Comparison of ENCODE assay signal across 14 cellular contexts in the genomic region with DNA sequence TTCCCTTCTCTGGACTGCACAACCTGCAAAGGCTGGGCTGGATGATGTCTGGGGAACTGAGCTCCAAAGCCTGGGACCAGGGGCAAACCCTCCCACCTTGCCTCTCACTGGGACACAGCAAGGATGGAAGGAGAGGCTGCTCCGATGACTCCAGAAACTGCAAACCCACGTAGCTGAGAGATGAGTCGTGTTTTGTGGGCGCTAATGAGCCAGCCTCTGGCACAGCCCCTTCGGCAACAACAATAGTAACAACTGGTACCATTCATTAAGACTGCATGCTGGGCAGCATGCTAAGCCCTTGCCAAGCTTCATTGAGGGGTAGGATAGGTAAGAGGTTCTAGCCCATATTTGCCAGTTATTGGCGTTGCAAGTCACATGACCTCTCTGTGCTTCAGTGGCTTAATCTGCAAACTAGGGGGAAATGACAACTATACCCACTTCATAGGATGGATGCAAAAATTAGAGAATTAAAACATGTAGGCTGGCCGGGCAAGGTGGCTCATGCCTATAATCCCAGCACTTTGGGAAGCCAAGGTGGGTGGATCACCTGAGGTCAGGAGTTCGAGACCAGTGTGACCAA.
DNase-seq lines count a peak whose midpoint lies in the region; ATAC-seq and TF ChIP-seq lines count a peak whose summit lies in the region.
"Had no signal": no experiment of that assay in that cellular context is flagged by ENCODE, and none has a peak within 500 bp of the region (broad histone marks: within the 10 kb centered on the region; RNA-seq: fewer than 3 reads in every experiment).

No MANE protein-coding gene starts in this region.

- H3K79me2 ChIP-seq in osteoblast (ENCODE audit: insufficient read depth, low read length): no peaks in the 10 kb centered on the region

- ATAC-seq in activated CD8-positive, alpha-beta memory T cell treated with anti-CD3 and anti-CD28 coated beads, Interleukin-2, amount 10 ng/mL, durations not matched to agents 7 days and 5 days: no peak
- ATAC-seq in GM21786 (IDR thresholded peaks at IDR 0.05; ENCODE audit: unreplicated experiment) (no peak), HG02938 (IDR thresholded peaks at IDR 0.05; ENCODE audit: unreplicated experiment) (no peak)

- no peaks in the 10 kb centered on the region for H3K9me3 Mint-ChIP-seq in activated CD8-positive, alpha-beta memory T cell treated with anti-CD3 and anti-CD28 coated beads, Interleukin-2, amount 10 ng/mL, durations not matched to agents 7 days and 5 days (ENCODE audit: low read depth)
- H3K9me3 Mint-ChIP-seq: endodermal cell, immature natural killer cell, nephron progenitor cell had no signal

- intact Hi-C loops in dorsolateral prefrontal cortex (cut with DNase I) (no loop called here), esophagus muscularis mucosa (cut with DNase I) (no loop called here)

- H3K27me3 ChIP-seq in dorsolateral prefrontal cortex: no peaks in the 10 kb centered on the region
- no peaks in the 10 kb centered on the region for H3K27me3 ChIP-seq in osteoblast (ENCODE audit: insufficient read depth, low read length)
- no peaks in the 10 kb centered on the region for H3K27me3 ChIP-seq in esophagus muscularis mucosa
- H3K27me3 ChIP-seq: stomach had no signal

- peaks cover 10% of the 10 kb centered on the region for H3K4me1 ChIP-seq in osteoblast (ENCODE audit: insufficient read depth, low read length)
- peaks cover 0 to 8% (median 3%) of the 10 kb centered on the region in 4 donors for H3K4me1 ChIP-seq in esophagus muscularis mucosa

- peak overlapping the region; percentile 39 for H3K4me2 ChIP-seq in osteoblast (ENCODE audit: insufficient read depth, low read length)

- H3K4me1 Mint-ChIP-seq in activated CD8-positive, alpha-beta memory T cell treated with anti-CD3 and anti-CD28 coated beads, Interleukin-2, amount 10 ng/mL, durations not matched to agents 7 days and 5 days: peaks cover 2% of the 10 kb centered on the region
- H3K4me1 Mint-ChIP-seq: endodermal cell, immature natural killer cell had no signal

- DNase-seq in GM03348 (ENCODE audit: low spot score): peak; percentile 85
- DNase-seq in RPMI7951 (ENCODE audit: low read depth): peak; percentile 68
- peak in 6 of 10 donors; percentile 53 to 79 (median 61) for DNase-seq in dorsolateral prefrontal cortex
- DNase-seq in osteoblast (ENCODE audit: insufficient read length, low spot score, missing footprints): peak; percentile 94
- no peak for DNase-seq in activated CD8-positive, alpha-beta memory T cell treated with anti-CD3 and anti-CD28 coated beads, Interleukin-2, amount 10 ng/mL, durations not matched to agents 7 days and 5 days
- DNase-seq in esophagus muscularis mucosa (ENCODE audit: extremely low spot score): no peak
- DNase-seq: activated naive CD4-positive, alpha-beta T cell treated with anti-CD3 and anti-CD28 coated beads, Interleukin-2, amount 50 U/mL, for 16 hours; endodermal cell; immature natural killer cell; Karpas-422; nephron progenitor cell; stomach had no signal

- H3K27ac Mint-ChIP-seq in activated CD8-positive, alpha-beta memory T cell treated with anti-CD3 and anti-CD28 coated beads, Interleukin-2, amount 10 ng/mL, durations not matched to agents 7 days and 5 days: no peak overlapping the region
- H3K27ac Mint-ChIP-seq: endodermal cell, immature natural killer cell, nephron progenitor cell had no signal

- TF ChIP-seq CTCF in dorsolateral prefrontal cortex (IDR thresholded peaks at IDR 0.05 in 54 of 56, conservative IDR thresholded peaks at IDR 0.05 in 2 of 56; ENCODE audit: low read depth in 1 of 56, partially characterized antibody in 56 of 56) (peak in 3 of 56 donors; percentile 11 to 32 (median 21)), osteoblast (IDR thresholded peaks at IDR 0.05; ENCODE audit: extremely low read depth, low read depth, low read length) (no peak), esophagus muscularis mucosa (IDR thresholded peaks at IDR 0.05) (no peak)

- H3K36me3 ChIP-seq in osteoblast (ENCODE audit: insufficient read depth, low read length) (no peaks in the 10 kb centered on the region), esophagus muscularis mucosa (peaks cover 0 to 2% (median 0%) of the 10 kb centered on the region in 4 donors)
- H3K36me3 ChIP-seq: stomach had no signal

- H3K27ac ChIP-seq in dorsolateral prefrontal cortex (peak overlapping the region; percentile 12 to 99 (median 90)), osteoblast (ENCODE audit: low read depth, low read length) (no peak overlapping the region), esophagus muscularis mucosa (replicated peaks in 1 of 4) (no peak overlapping the region)
- H3K27ac ChIP-seq: stomach had no signal

- H3K27me3 Mint-ChIP-seq in activated CD8-positive, alpha-beta memory T cell treated with anti-CD3 and anti-CD28 coated beads, Interleukin-2, amount 10 ng/mL, durations not matched to agents 7 days and 5 days: no peaks in the 10 kb centered on the region

- no peak overlapping the region for H3K4me3 Mint-ChIP-seq in activated CD8-positive, alpha-beta memory T cell treated with anti-CD3 and anti-CD28 coated beads, Interleukin-2, amount 10 ng/mL, durations not matched to agents 7 days and 5 days
- H3K4me3 Mint-ChIP-seq: endodermal cell, immature natural killer cell, nephron progenitor cell had no signal

- no peak for TF ChIP-seq POLR2A in esophagus muscularis mucosa (IDR thresholded peaks at IDR 0.05; ENCODE audit: low read depth)

- peaks cover 14% of the 10 kb centered on the region for H4K20me1 ChIP-seq in osteoblast (ENCODE audit: insufficient read depth, low read length)

- WGBS in esophagus muscularis mucosa: 71% methylated on average over 6 of the region's 8 CpGs

- no peak for TF ChIP-seq EP300 in esophagus muscularis mucosa (IDR thresholded peaks at IDR 0.05)

- no peaks in the 10 kb centered on the region for H3K9me3 ChIP-seq in osteoblast (ENCODE audit: low read depth, low read length)
- no peaks in the 10 kb centered on the region for H3K9me3 ChIP-seq in esophagus muscularis mucosa
- H3K9me3 ChIP-seq: stomach had no signal

- H3K4me3 ChIP-seq in dorsolateral prefrontal cortex (peak overlapping the region in 4 of 59 donors; percentile 3 to 28 (median 14)), osteoblast (ENCODE audit: insufficient read depth, low read length) (no peak overlapping the region), esophagus muscularis mucosa (no peak overlapping the region)
- H3K4me3 ChIP-seq: stomach had no signal

- H2AFZ ChIP-seq in osteoblast (ENCODE audit: low read length): no peak overlapping the region

- CTCF ChIA-PET in activated CD8-positive, alpha-beta memory T cell treated with anti-CD3 and anti-CD28 coated beads, Interleukin-2, amount 10 ng/mL, durations not matched to agents 7 days and 5 days (lab: Charles Lee): interaction anchor here (0.6 to 7.6 kb wide), 5 partner anchors 24 to 178 kb away, joined by 3 to 95 read pairs (median 3); no protein-coding TSS in a partner anchor

- H3K36me3 Mint-ChIP-seq in activated CD8-positive, alpha-beta memory T cell treated with anti-CD3 and anti-CD28 coated beads, Interleukin-2, amount 10 ng/mL, durations not matched to agents 7 days and 5 days: no peaks in the 10 kb centered on the region
- H3K36me3 Mint-ChIP-seq: immature natural killer cell had no signal

Comparison
In these comparisons a context has a peak if more than half of its experiments do, and no peak if none do; other contexts are left out.
1. DNase-seq: peak in GM03348 (single experiment), RPMI7951 (single experiment), dorsolateral prefrontal cortex (6 of 10) and osteoblast (single experiment); none in activated CD8-positive, alpha-beta memory T cell treated with anti-CD3 and anti-CD28 coated beads, Interleukin-2, amount 10 ng/mL, durations not matched to agents 7 days and 5 days (single experiment) and esophagus muscularis mucosa (single experiment).
2. H3K27ac ChIP-seq: peak in dorsolateral prefrontal cortex (59 of 59); none in osteoblast (single experiment) and esophagus muscularis mucosa (0 of 4).